13 cellular contexts compared by ENCODE assay signal in genomic region chr6:39401376-39401775, GRCh38.
DNase-seq lines count a peak whose midpoint lies in the region; ATAC-seq and TF ChIP-seq lines count a peak whose summit lies in the region.
"Had no signal": no experiment of that assay in that cellular context is flagged by ENCODE, and none has a peak within 500 bp of the region (broad histone marks: within the 10 kb centered on the region; RNA-seq: fewer than 3 reads in every experiment).

No MANE protein-coding gene starts in this region.

- no peak overlapping the region for H3K4me3 Mint-ChIP-seq in WTC11
- no peak overlapping the region for H3K4me3 Mint-ChIP-seq in progenitor cell of endocrine pancreas (ENCODE audit: low read depth)
- H3K4me3 Mint-ChIP-seq: B cell; CD8-positive, alpha-beta T cell; H9 had no signal

- no peak overlapping the region for H3K4me3 ChIP-seq in esophagus muscularis mucosa
- H3K4me3 ChIP-seq: BLaER1 treated with 17β-estradiol and CSF1 and Interleukin-3, amounts not matched to agents 10 nM and 100 nM; GM12878 had no signal

- TF ChIP-seq CTCF in WTC11 (IDR thresholded peaks at IDR 0.05) = no peak
- TF ChIP-seq CTCF in esophagus muscularis mucosa (IDR thresholded peaks at IDR 0.05) = no peak
- TF ChIP-seq CTCF in progenitor cell of endocrine pancreas (IDR thresholded peaks at IDR 0.05; ENCODE audit: unreplicated experiment) = no peak

- H3K27ac Mint-ChIP-seq in WTC11 (no peak overlapping the region), progenitor cell of endocrine pancreas (peak overlapping the region; percentile 90)
- H3K27ac Mint-ChIP-seq: B cell; CD8-positive, alpha-beta T cell; H9 had no signal

- CTCF ChIA-PET in WTC11 (lab: Charles Lee) = interaction anchor here (0.9 to 1.5 kb wide), 4 partner anchors 14 to 39 kb away, joined by 3 to 5 read pairs (median 3); no protein-coding TSS in a partner anchor

- H3K36me3 Mint-ChIP-seq in WTC11 = no peaks in the 10 kb centered on the region
- H3K36me3 Mint-ChIP-seq in progenitor cell of endocrine pancreas (ENCODE audit: insufficient read depth) = no peaks in the 10 kb centered on the region
- H3K36me3 Mint-ChIP-seq: CD8-positive, alpha-beta T cell had no signal

- no peaks in the 10 kb centered on the region for H3K27me3 ChIP-seq in esophagus muscularis mucosa
- H3K27me3 ChIP-seq: BLaER1 treated with 17β-estradiol and CSF1 and Interleukin-3, amounts not matched to agents 10 nM and 100 nM had no signal

- 100% methylated on average over 3 of the region's 3 CpGs for WGBS in esophagus muscularis mucosa

- H3K27ac ChIP-seq in esophagus muscularis mucosa (replicated peaks in 1 of 4) = no peak overlapping the region
- H3K27ac ChIP-seq: BLaER1 treated with 17β-estradiol and CSF1 and Interleukin-3, amounts not matched to agents 10 nM and 100 nM had no signal

- TF ChIP-seq POLR2A in esophagus muscularis mucosa (IDR thresholded peaks at IDR 0.05; ENCODE audit: low read depth) = no peak

- POLR2A ChIA-PET in WTC11 (lab: Charles Lee) = no interaction called here

- H3K36me3 ChIP-seq in esophagus muscularis mucosa = no peaks in the 10 kb centered on the region
- H3K36me3 ChIP-seq: BLaER1 treated with 17β-estradiol and CSF1 and Interleukin-3, amounts not matched to agents 10 nM and 100 nM had no signal

- H3K9me3 Mint-ChIP-seq in WTC11 (no peaks in the 10 kb centered on the region), progenitor cell of endocrine pancreas (ENCODE audit: low read depth) (peaks cover 7% of the 10 kb centered on the region)
- H3K9me3 Mint-ChIP-seq: CD8-positive, alpha-beta T cell; H9 had no signal

- no peaks in the 10 kb centered on the region for H3K9me3 ChIP-seq in esophagus muscularis mucosa
- H3K9me3 ChIP-seq: BLaER1 treated with 17β-estradiol and CSF1 and Interleukin-3, amounts not matched to agents 10 nM and 100 nM had no signal

- ATAC-seq in WTC11 = peak; percentile 57
- ATAC-seq: CD8-positive, alpha-beta T cell; GM12878 had no signal

- intact Hi-C loops in esophagus muscularis mucosa (cut with DNase I) = no loop called here

- no peak for TF ChIP-seq EP300 in esophagus muscularis mucosa (IDR thresholded peaks at IDR 0.05)

- no peaks in the 10 kb centered on the region; the same call in 1 of the 2 replicates for H3K4me1 Mint-ChIP-seq in WTC11
- peaks cover 49% of the 10 kb centered on the region for H3K4me1 Mint-ChIP-seq in progenitor cell of endocrine pancreas (ENCODE audit: low read depth)
- H3K4me1 Mint-ChIP-seq: B cell had no signal

- no peaks in the 10 kb centered on the region for H3K4me1 ChIP-seq in esophagus muscularis mucosa
- H3K4me1 ChIP-seq: BLaER1 treated with 17β-estradiol and CSF1 and Interleukin-3, amounts not matched to agents 10 nM and 100 nM had no signal

- DNase-seq in WTC11 (ENCODE audit: low spot score) (no peak), esophagus muscularis mucosa (ENCODE audit: extremely low spot score) (peak; percentile 75), progenitor cell of endocrine pancreas (ENCODE audit: low spot score, unreplicated experiment) (no peak), medulla oblongata (ENCODE audit: extremely low spot score) (no peak), NOMO-1 treated with DMSO at 0.1 percent for 48 hours (lab: John Stamatoyannopoulos, UW; ENCODE audit: unreplicated experiment) (no peak), HT-29 (ENCODE audit: low spot score) (no peak)
- DNase-seq: Calu3; CD8-positive, alpha-beta T cell; DMS79 treated with DMSO at 0.1 percent for 48 hours; H9 had no signal

- H3K27me3 Mint-ChIP-seq in WTC11 (ENCODE audit: low read depth) (no peaks in the 10 kb centered on the region), progenitor cell of endocrine pancreas (no peaks in the 10 kb centered on the region)
- H3K27me3 Mint-ChIP-seq: B cell had no signal

TF ChIP-seq in WTC11, 78 proteins besides CTCF, POLR2A, EP300 and RAD21:
- TF ChIP-seq STAT6 (CRISPR knock-in tag; conservative IDR thresholded peaks at IDR 0.05; ENCODE audit: low read depth) = no peak
- TF ChIP-seq, protein P1, sequence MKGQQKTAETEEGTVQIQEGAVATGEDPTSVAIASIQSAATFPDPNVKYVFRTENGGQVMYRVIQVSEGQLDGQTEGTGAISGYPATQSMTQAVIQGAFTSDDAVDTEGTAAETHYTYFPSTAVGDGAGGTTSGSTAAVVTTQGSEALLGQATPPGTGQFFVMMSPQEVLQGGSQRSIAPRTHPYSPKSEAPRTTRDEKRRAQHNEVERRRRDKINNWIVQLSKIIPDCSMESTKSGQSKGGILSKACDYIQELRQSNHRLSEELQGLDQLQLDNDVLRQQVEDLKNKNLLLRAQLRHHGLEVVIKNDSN (CRISPR knock-in tag; IDR thresholded peaks at IDR 0.05) = no peak
- TF ChIP-seq, protein P2, sequence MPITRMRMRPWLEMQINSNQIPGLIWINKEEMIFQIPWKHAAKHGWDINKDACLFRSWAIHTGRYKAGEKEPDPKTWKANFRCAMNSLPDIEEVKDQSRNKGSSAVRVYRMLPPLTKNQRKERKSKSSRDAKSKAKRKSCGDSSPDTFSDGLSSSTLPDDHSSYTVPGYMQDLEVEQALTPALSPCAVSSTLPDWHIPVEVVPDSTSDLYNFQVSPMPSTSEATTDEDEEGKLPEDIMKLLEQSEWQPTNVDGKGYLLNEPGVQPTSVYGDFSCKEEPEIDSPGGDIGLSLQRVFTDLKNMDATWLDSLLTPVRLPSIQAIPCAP (CRISPR knock-in tag; IDR thresholded peaks at IDR 0.05) = no peak
- TF ChIP-seq, protein P3, sequence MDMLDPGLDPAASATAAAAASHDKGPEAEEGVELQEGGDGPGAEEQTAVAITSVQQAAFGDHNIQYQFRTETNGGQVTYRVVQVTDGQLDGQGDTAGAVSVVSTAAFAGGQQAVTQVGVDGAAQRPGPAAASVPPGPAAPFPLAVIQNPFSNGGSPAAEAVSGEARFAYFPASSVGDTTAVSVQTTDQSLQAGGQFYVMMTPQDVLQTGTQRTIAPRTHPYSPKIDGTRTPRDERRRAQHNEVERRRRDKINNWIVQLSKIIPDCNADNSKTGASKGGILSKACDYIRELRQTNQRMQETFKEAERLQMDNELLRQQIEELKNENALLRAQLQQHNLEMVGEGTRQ (CRISPR knock-in tag; IDR thresholded peaks at IDR 0.05) = no peak
- TF ChIP-seq GRHL2 (CRISPR knock-in tag; IDR thresholded peaks at IDR 0.05; ENCODE audit: insufficient replicate concordance, severe bottlenecking) = no peak
- no peak for TF ChIP-seq TEAD1 (CRISPR knock-in tag; IDR thresholded peaks at IDR 0.05)
- no peak for TF ChIP-seq ESRRA (CRISPR knock-in tag; IDR thresholded peaks at IDR 0.05; ENCODE audit: borderline replicate concordance)
- TF ChIP-seq, protein P4, sequence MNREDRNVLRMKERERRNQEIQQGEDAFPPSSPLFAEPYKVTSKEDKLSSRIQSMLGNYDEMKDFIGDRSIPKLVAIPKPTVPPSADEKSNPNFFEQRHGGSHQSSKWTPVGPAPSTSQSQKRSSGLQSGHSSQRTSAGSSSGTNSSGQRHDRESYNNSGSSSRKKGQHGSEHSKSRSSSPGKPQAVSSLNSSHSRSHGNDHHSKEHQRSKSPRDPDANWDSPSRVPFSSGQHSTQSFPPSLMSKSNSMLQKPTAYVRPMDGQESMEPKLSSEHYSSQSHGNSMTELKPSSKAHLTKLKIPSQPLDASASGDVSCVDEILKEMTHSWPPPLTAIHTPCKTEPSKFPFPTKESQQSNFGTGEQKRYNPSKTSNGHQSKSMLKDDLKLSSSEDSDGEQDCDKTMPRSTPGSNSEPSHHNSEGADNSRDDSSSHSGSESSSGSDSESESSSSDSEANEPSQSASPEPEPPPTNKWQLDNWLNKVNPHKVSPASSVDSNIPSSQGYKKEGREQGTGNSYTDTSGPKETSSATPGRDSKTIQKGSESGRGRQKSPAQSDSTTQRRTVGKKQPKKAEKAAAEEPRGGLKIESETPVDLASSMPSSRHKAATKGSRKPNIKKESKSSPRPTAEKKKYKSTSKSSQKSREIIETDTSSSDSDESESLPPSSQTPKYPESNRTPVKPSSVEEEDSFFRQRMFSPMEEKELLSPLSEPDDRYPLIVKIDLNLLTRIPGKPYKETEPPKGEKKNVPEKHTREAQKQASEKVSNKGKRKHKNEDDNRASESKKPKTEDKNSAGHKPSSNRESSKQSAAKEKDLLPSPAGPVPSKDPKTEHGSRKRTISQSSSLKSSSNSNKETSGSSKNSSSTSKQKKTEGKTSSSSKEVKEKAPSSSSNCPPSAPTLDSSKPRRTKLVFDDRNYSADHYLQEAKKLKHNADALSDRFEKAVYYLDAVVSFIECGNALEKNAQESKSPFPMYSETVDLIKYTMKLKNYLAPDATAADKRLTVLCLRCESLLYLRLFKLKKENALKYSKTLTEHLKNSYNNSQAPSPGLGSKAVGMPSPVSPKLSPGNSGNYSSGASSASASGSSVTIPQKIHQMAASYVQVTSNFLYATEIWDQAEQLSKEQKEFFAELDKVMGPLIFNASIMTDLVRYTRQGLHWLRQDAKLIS (CRISPR knock-in tag; IDR thresholded peaks at IDR 0.05; ENCODE audit: borderline replicate concordance) = no peak
